23 cellular contexts compared by ENCODE assay signal in the genomic region with DNA sequence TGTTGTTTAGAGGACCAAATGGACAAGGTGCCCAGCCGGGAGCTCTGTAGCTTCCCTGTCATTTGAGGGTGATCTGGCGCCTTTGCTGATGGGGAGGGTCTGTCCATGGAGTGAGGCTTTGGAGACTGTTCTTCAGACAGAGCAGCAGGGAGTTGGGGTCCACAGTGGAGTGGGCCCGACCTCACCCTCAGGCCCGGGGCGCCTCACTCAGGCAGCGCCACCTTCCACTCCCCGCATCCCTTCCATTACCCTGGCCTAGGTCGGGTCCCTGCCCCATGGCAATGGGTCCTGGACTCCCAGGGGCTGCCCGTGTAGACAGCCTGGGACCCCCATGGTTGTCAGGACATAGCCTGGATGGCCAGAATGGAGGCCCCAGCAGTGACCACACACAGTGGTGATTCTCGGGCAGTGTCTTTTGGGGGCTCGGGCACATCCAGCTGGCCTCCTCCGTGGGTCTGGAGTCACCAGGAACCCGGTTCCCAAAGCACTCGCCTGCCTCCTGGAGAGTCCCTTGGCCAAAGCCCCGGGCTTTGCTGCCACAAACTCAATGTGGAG. TPM values are rescaled to one million over a fixed set of nuclear protein-coding genes. Genes with fewer than 3 reads are reported as not detected.
"Had no signal": no experiment of that assay in that cellular context is flagged by ENCODE, and none has a peak within 500 bp of the region (broad histone marks: within the 10 kb centered on the region; RNA-seq: fewer than 3 reads in every experiment).

No MANE protein-coding gene starts in this region.

- DNase-seq: activated CD4-positive, alpha-beta T cell treated with anti-CD3 and anti-CD28 coated beads for 4 hours; activated CD8-positive, alpha-beta T cell treated with anti-CD3 and anti-CD28 coated beads for 36 hours; activated effector memory CD4-positive, alpha-beta T cell treated with Interleukin-2 at 50 U/mL for 16 hours; activated naive CD4-positive, alpha-beta T cell; activated T-cell treated with anti-CD3 and anti-CD28 coated beads, Interleukin-2, amount 50 U/mL, for 24 hours; aorta; caudate nucleus; Kasumi-1; KBM-7; NCI-H1105 treated with DMSO at 0.1 percent for 48 hours; NCI-H146; NCI-H187 treated with DMSO at 0.1 percent for 48 hours; NCI-H2081 treated with DMSO at 0.1 percent for 48 hours; NCI-H446; NCI-H524; PC-9; SIG-M5; T-helper 1 cell; WERI-Rb-1 had no signal

- H3K4me3 ChIP-seq: breast epithelium, PC-9 had no signal

- H3K4me1 ChIP-seq: breast epithelium had no signal

- H3K36me3 ChIP-seq: breast epithelium, WERI-Rb-1 had no signal

- H2AFZ ChIP-seq: PC-9 had no signal

- H3K27me3 Mint-ChIP-seq: activated CD8-positive, alpha-beta T cell treated with anti-CD3 and anti-CD28 coated beads for 36 hours; activated naive CD4-positive, alpha-beta T cell treated with anti-CD3 and anti-CD28 coated beads, Interleukin-2, amount 50 U/mL, for 24 hours; activated T-cell treated with anti-CD3 and anti-CD28 coated beads, Interleukin-2, amount 50 U/mL, for 24 hours had no signal

- H3K4me1 Mint-ChIP-seq: activated naive CD4-positive, alpha-beta T cell treated with anti-CD3 and anti-CD28 coated beads, Interleukin-2, amount 50 U/mL, for 24 hours had no signal

- ATAC-seq: activated CD8-positive, alpha-beta T cell treated with anti-CD3 and anti-CD28 coated beads for 36 hours had no signal

- H3K9me3 Mint-ChIP-seq: activated CD8-positive, alpha-beta T cell treated with anti-CD3 and anti-CD28 coated beads for 36 hours; activated naive CD4-positive, alpha-beta T cell treated with anti-CD3 and anti-CD28 coated beads, Interleukin-2, amount 50 U/mL, for 24 hours; activated T-cell treated with anti-CD3 and anti-CD28 coated beads, Interleukin-2, amount 50 U/mL, for 24 hours; activated T-helper 1 cell treated with anti-CD3 and anti-CD28 coated beads, Interleukin-12 subunit alpha, Interleukin-12 subunit beta, Interleukin-2, Interleukin-4 antibody, amounts not matched to agents 30 ng/mL and 10 ng/mL and 1 ng/mL, durations not matched to agents 14 hours and 24 hours and 36 hours had no signal

- H3K4me2 ChIP-seq: PC-9 had no signal

- H3K27ac ChIP-seq: breast epithelium, PC-9, WERI-Rb-1 had no signal

- H3K36me3 Mint-ChIP-seq: activated naive CD4-positive, alpha-beta T cell treated with anti-CD3 and anti-CD28 coated beads, Interleukin-2, amount 50 U/mL, for 24 hours had no signal

- H3K4me3 Mint-ChIP-seq: activated CD8-positive, alpha-beta T cell treated with anti-CD3 and anti-CD28 coated beads for 36 hours; activated naive CD4-positive, alpha-beta T cell treated with anti-CD3 and anti-CD28 coated beads, Interleukin-2, amount 50 U/mL, for 24 hours; activated T-cell treated with anti-CD3 and anti-CD28 coated beads, Interleukin-2, amount 50 U/mL, for 24 hours; activated T-helper 1 cell treated with anti-CD3 and anti-CD28 coated beads, Interleukin-12 subunit alpha, Interleukin-12 subunit beta, Interleukin-2, Interleukin-4 antibody, amounts not matched to agents 30 ng/mL and 10 ng/mL and 1 ng/mL, durations not matched to agents 14 hours and 24 hours and 36 hours had no signal

- H3K27ac Mint-ChIP-seq: activated CD8-positive, alpha-beta T cell treated with anti-CD3 and anti-CD28 coated beads for 36 hours; activated naive CD4-positive, alpha-beta T cell treated with anti-CD3 and anti-CD28 coated beads, Interleukin-2, amount 50 U/mL, for 24 hours; activated T-cell treated with anti-CD3 and anti-CD28 coated beads, Interleukin-2, amount 50 U/mL, for 24 hours; activated T-helper 1 cell treated with anti-CD3 and anti-CD28 coated beads, Interleukin-12 subunit alpha, Interleukin-12 subunit beta, Interleukin-2, Interleukin-4 antibody, amounts not matched to agents 30 ng/mL and 10 ng/mL and 1 ng/mL, durations not matched to agents 14 hours and 24 hours and 36 hours had no signal

RNA-seq across cellular contexts. Expression of gene TCERG1L, which starts 38.5 kb away (rescaled TPM):
- total RNA-seq: activated CD8-positive, alpha-beta T cell treated with anti-CD3 and anti-CD28 coated beads for 36 hours; aorta; PC-9; T-helper 2 cell treated with Interferon-gamma antibody and Interleukin-4, amounts not matched to agents 100 ng/mL and 5 ng/mL, for 36 hours had no signal
- polyA plus RNA-seq: aorta had no signal
